Comparison of ENCODE assay signal across 14 cellular contexts in genomic region chr20:3190681-3191111, GRCh38.
"Had no signal": no experiment of that assay in that cellular context is flagged by ENCODE, and none has a peak within 500 bp of the region (broad histone marks: within the 10 kb centered on the region; RNA-seq: fewer than 3 reads in every experiment).

No MANE protein-coding gene starts in this region.

- DNase-seq: activated CD4-positive, alpha-beta T cell treated with anti-CD3 and anti-CD28 coated beads, Interleukin-2, amount 50 U/mL, for 48 hours; activated CD4-positive, CD25-positive, alpha-beta regulatory T cell treated with anti-CD3 and anti-CD28 coated beads, Interleukin-2, amount 50 U/mL, for 72 hours; activated naive CD4-positive, alpha-beta T cell; central memory CD4-positive, alpha-beta T cell; hypothalamus; left cardiac atrium; mucosa of descending colon; nucleus accumbens; small intestine; stimulated activated naive CD4-positive, alpha-beta T cell; upper lobe of left lung had no signal

- H3K9me3 ChIP-seq: mucosa of descending colon, right atrium auricular region, suprapubic skin, upper lobe of left lung had no signal

- FAIRE-seq: small intestine had no signal

- H3K4me1 ChIP-seq: right atrium auricular region, suprapubic skin, upper lobe of left lung had no signal

- H3K4me3 Mint-ChIP-seq: naive thymus-derived CD8-positive, alpha-beta T cell had no signal

- H3K4me3 ChIP-seq: mucosa of descending colon, right atrium auricular region, suprapubic skin, upper lobe of left lung had no signal

- ATAC-seq: left cardiac atrium; mucosa of descending colon; naive thymus-derived CD8-positive, alpha-beta T cell had no signal

- H3K9me3 Mint-ChIP-seq: naive thymus-derived CD8-positive, alpha-beta T cell had no signal

- H3K27me3 Mint-ChIP-seq: naive thymus-derived CD8-positive, alpha-beta T cell had no signal

- H3K27me3 ChIP-seq: right atrium auricular region, suprapubic skin, upper lobe of left lung had no signal

- H3K27ac ChIP-seq: right atrium auricular region, suprapubic skin, upper lobe of left lung had no signal
